Comparison of ENCODE assay signal across 8 cellular contexts in genomic region chr4:1008840-1009646, GRCh38. TPM values are rescaled to one million over a fixed set of nuclear protein-coding genes. Genes with fewer than 3 reads are reported as not detected.
DNase-seq lines count a peak whose midpoint lies in the region; ATAC-seq and TF ChIP-seq lines count a peak whose summit lies in the region.

No MANE protein-coding gene starts in this region.

- H3K27me3 ChIP-seq in prostate gland (replicated peaks; ENCODE audit: insufficient read depth): peaks cover 6% of the 10 kb centered on the region

- peaks cover 34% of the 10 kb centered on the region for H3K27me3 Mint-ChIP-seq in activated CD8-positive, alpha-beta memory T cell treated with anti-CD3 and anti-CD28 coated beads, Interleukin-2, amount 10 ng/mL, durations not matched to agents 7 days and 5 days

- WGBS in prostate gland: 3% methylated on average over 40 of the region's 46 CpGs

- H3K27ac Mint-ChIP-seq in activated CD8-positive, alpha-beta memory T cell treated with anti-CD3 and anti-CD28 coated beads, Interleukin-2, amount 10 ng/mL, durations not matched to agents 7 days and 5 days: no peak overlapping the region

- H3K9me3 Mint-ChIP-seq in activated CD8-positive, alpha-beta memory T cell treated with anti-CD3 and anti-CD28 coated beads, Interleukin-2, amount 10 ng/mL, durations not matched to agents 7 days and 5 days (ENCODE audit: low read depth): no peaks in the 10 kb centered on the region

- peaks cover 8% of the 10 kb centered on the region for H3K4me1 ChIP-seq in prostate gland (replicated peaks)

- peak; percentile 88 for DNase-seq in DMS53 (lab: John Stamatoyannopoulos, UW)
- DNase-seq in activated CD8-positive, alpha-beta memory T cell treated with anti-CD3 and anti-CD28 coated beads, Interleukin-2, amount 10 ng/mL, durations not matched to agents 7 days and 5 days: peak; percentile 58
- no peak for DNase-seq in fibroblast of villous mesenchyme (ENCODE audit: low read depth)
- no peak for DNase-seq in prostate gland (ENCODE audit: low spot score)
- DNase-seq in mesenteric fat pad (ENCODE audit: low spot score): no peak
- DNase-seq in SIG-M5 (lab: John Stamatoyannopoulos, UW): no peak

- no peak for TF ChIP-seq CTCF in fibroblast of villous mesenchyme (IDR thresholded peaks at IDR 0.05; ENCODE audit: insufficient read depth, low read depth, low read length)
- no peak for TF ChIP-seq CTCF in prostate gland (IDR thresholded peaks at IDR 0.05)

- intact Hi-C loops in prostate gland (cut with DNase I): no loop called here

- peak overlapping the region; percentile 65 for H3K4me3 Mint-ChIP-seq in activated CD8-positive, alpha-beta memory T cell treated with anti-CD3 and anti-CD28 coated beads, Interleukin-2, amount 10 ng/mL, durations not matched to agents 7 days and 5 days

- ATAC-seq in HG03439 (IDR thresholded peaks at IDR 0.05; ENCODE audit: unreplicated experiment) (peak; percentile 4), GM18858 (IDR thresholded peaks at IDR 0.05; ENCODE audit: unreplicated experiment) (no peak)
- peak; percentile 1 for ATAC-seq in activated CD8-positive, alpha-beta memory T cell treated with anti-CD3 and anti-CD28 coated beads, Interleukin-2, amount 10 ng/mL, durations not matched to agents 7 days and 5 days

- no peaks in the 10 kb centered on the region for H3K36me3 Mint-ChIP-seq in activated CD8-positive, alpha-beta memory T cell treated with anti-CD3 and anti-CD28 coated beads, Interleukin-2, amount 10 ng/mL, durations not matched to agents 7 days and 5 days

- H3K4me3 ChIP-seq in fibroblast of villous mesenchyme (ENCODE audit: low read depth, low read length) (peak overlapping the region; percentile 71), prostate gland (peak overlapping the region; percentile 52 to 61)

- H3K4me1 Mint-ChIP-seq in activated CD8-positive, alpha-beta memory T cell treated with anti-CD3 and anti-CD28 coated beads, Interleukin-2, amount 10 ng/mL, durations not matched to agents 7 days and 5 days: peaks cover 15% of the 10 kb centered on the region

- no peaks in the 10 kb centered on the region for H3K36me3 ChIP-seq in prostate gland

- H3K9me3 ChIP-seq in prostate gland: no peaks in the 10 kb centered on the region

- CTCF ChIA-PET in activated CD8-positive, alpha-beta memory T cell treated with anti-CD3 and anti-CD28 coated beads, Interleukin-2, amount 10 ng/mL, durations not matched to agents 7 days and 5 days (lab: Charles Lee): interaction anchor here (0.7 to 1.1 kb wide), 2 partner anchors 75 to 208 kb away, joined by 3 to 4 read pairs; no protein-coding TSS in a partner anchor

- peak overlapping the region; percentile 63 to 65 for H3K27ac ChIP-seq in prostate gland

- no peak for TF ChIP-seq POLR2A in prostate gland (IDR thresholded peaks at IDR 0.05)

RNA-seq across cellular contexts. Expression of gene FGFRL1, which starts 2.4 kb away (rescaled TPM):
- total RNA-seq in activated CD8-positive, alpha-beta memory T cell treated with anti-CD3 and anti-CD28 coated beads, Interleukin-2, amount 10 ng/mL, durations not matched to agents 7 days and 5 days: 1 to 10 TPM; 8.4 to 9.3 TPM
- total RNA-seq in fibroblast of villous mesenchyme: 8.1 and 8.6 TPM in 2 replicates
- 10 to 100 TPM; 26.6 to 29.4 TPM for total RNA-seq in prostate gland
- total RNA-seq in mesenteric fat pad: 54.1 TPM

RNA-seq across cellular contexts. Expression of gene SLC26A1, which starts 15.8 kb away (rescaled TPM):
- total RNA-seq in activated CD8-positive, alpha-beta memory T cell treated with anti-CD3 and anti-CD28 coated beads, Interleukin-2, amount 10 ng/mL, durations not matched to agents 7 days and 5 days: not detected
- total RNA-seq in fibroblast of villous mesenchyme: under 0.01 and 0.32 TPM in 2 replicates
- total RNA-seq in prostate gland: under 1 TPM; 0.27 to 0.34 TPM
- total RNA-seq in mesenteric fat pad: 0.22 TPM

RNA-seq across cellular contexts. Expression of gene IDUA, which starts 22.2 kb away (rescaled TPM):
- total RNA-seq in activated CD8-positive, alpha-beta memory T cell treated with anti-CD3 and anti-CD28 coated beads, Interleukin-2, amount 10 ng/mL, durations not matched to agents 7 days and 5 days: 10 to 100 TPM; 27.1 to 28.1 TPM
- 10.4 and 19.3 TPM in 2 replicates for total RNA-seq in fibroblast of villous mesenchyme
- 10 to 100 TPM; 53.6 to 56.8 TPM for total RNA-seq in prostate gland
- total RNA-seq in mesenteric fat pad: 34.7 TPM

RNA-seq across cellular contexts. Expression of gene DGKQ, which starts 35.7 kb away (rescaled TPM):
- total RNA-seq in activated CD8-positive, alpha-beta memory T cell treated with anti-CD3 and anti-CD28 coated beads, Interleukin-2, amount 10 ng/mL, durations not matched to agents 7 days and 5 days: 10 to 100 TPM; 22.9 to 27.6 TPM
- 11.2 and 13.2 TPM in 2 replicates for total RNA-seq in fibroblast of villous mesenchyme
- total RNA-seq in prostate gland: 10 to 100 TPM; 10.4 to 17.1 TPM
- 10.1 TPM for total RNA-seq in mesenteric fat pad

Comparison
In these comparisons a context has a peak if more than half of its experiments do, and no peak if none do; other contexts are left out.
1. DNase-seq: peak in DMS53 (single experiment) and activated CD8-positive, alpha-beta memory T cell treated with anti-CD3 and anti-CD28 coated beads, Interleukin-2, amount 10 ng/mL, durations not matched to agents 7 days and 5 days (single experiment); none in fibroblast of villous mesenchyme (single experiment), prostate gland (single experiment), mesenteric fat pad (single experiment) and SIG-M5 (single experiment).